ENCODE assay signal across 18 cellular contexts in the genomic region with DNA sequence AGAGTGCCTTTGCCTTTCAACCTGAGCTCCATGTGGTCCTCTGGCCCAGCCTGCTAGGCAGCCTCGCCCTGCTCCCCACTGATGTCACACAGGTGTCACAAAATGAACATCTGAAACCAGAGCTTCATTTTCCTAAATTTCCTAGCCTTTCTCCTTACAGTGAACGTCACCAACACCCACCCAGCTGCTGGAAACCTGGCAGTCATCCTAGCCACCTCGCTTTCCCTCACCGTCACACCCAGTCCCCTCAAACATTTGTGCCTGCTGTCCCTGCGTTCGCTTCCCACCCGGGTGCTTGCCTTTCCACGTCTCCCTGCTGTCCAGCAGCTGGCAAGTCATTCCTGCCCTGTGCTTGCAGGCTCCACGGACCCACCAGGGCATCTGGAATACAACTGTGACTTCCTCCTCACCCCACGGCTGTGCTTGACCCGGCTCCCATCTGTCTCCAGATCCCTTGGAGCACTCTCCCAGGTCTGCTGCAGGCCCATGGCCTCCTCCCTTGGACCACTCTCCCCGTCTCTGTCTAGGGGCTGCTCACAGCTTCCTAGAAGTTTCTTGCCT. TPM values are rescaled to one million over a fixed set of nuclear protein-coding genes. Genes with fewer than 3 reads are reported as not detected.
DNase-seq lines count a peak whose midpoint lies in the region; ATAC-seq, FAIRE-seq and TF ChIP-seq lines count a peak whose summit lies in the region.
"Had no signal": no experiment of that assay in that cellular context is flagged by ENCODE, and none has a peak within 500 bp of the region (broad histone marks: within the 10 kb centered on the region; RNA-seq: fewer than 3 reads in every experiment).

No MANE protein-coding gene starts in this region.

- FAIRE-seq in kidney (lab: Jason Lieb, UNC), result no peak
- FAIRE-seq: GM18507 had no signal

- H3K4me3 ChIP-seq in right cardiac atrium (ENCODE audit: low read length), result no peak overlapping the region
- H3K4me3 ChIP-seq in kidney (ENCODE audit: low read length in 2 of 2), result no peak overlapping the region
- H3K4me3 ChIP-seq: Peyer's patch had no signal

- WGBS in right cardiac atrium, result 75% methylated on average over 12 of the region's 12 CpGs

- H3K4me1 ChIP-seq in right cardiac atrium (ENCODE audit: control insufficient read depth, insufficient read depth, low read length), result peaks cover 27% of the 10 kb centered on the region
- H3K4me1 ChIP-seq in kidney (ENCODE audit: control insufficient read depth in 1 of 2, insufficient read depth in 1 of 2, low read depth in 1 of 2, low read length in 2 of 2), result peaks cover 0 to 15% of the 10 kb centered on the region in 2 donors

- H3K27ac ChIP-seq in right cardiac atrium (ENCODE audit: low read length) (no peak overlapping the region), kidney (ENCODE audit: low read depth in 2 of 2, low read length in 2 of 2) (no peak overlapping the region)
- H3K27ac ChIP-seq: Peyer's patch had no signal

- H3K27me3 ChIP-seq in right cardiac atrium (ENCODE audit: control insufficient read depth, insufficient read depth), result no peaks in the 10 kb centered on the region
- H3K27me3 ChIP-seq: BE2C, Peyer's patch had no signal

- intact Hi-C loops in right cardiac atrium (cut with DNase I) (no loop called here), Right ventricle myocardium superior (cut with DNase I) (no loop called here), kidney (cut with DNase I) (no loop called here)
- intact Hi-C loops in activated T-helper 2 cell treated with anti-CD3 and anti-CD28 coated beads, Interferon-gamma antibody, Interleukin-2, Interleukin-4, amounts not matched to agents 10 μg/mL and 5 μg/mL and 100 μg/mL, durations not matched to agents 14 hours and 24 hours and 36 hours (cut with micrococcal nuclease), result no loop called here

- TF ChIP-seq CTCF in kidney (IDR thresholded peaks at IDR 0.05; ENCODE audit: borderline replicate concordance, extremely low read depth, insufficient read depth), result no peak

- no peak overlapping the region for H3K4me3 Mint-ChIP-seq in T-helper 17 cell
- no peak overlapping the region for H3K4me3 Mint-ChIP-seq in activated T-helper 2 cell treated with anti-CD3 and anti-CD28 coated beads, Interferon-gamma antibody, Interleukin-2, Interleukin-4, amounts not matched to agents 10 μg/mL and 5 μg/mL and 100 μg/mL, durations not matched to agents 14 hours and 24 hours and 36 hours (ENCODE audit: low read depth)

- H3K4me1 Mint-ChIP-seq in T-helper 17 cell, result peaks cover 33% of the 10 kb centered on the region
- H3K4me1 Mint-ChIP-seq in activated T-helper 2 cell treated with anti-CD3 and anti-CD28 coated beads, Interferon-gamma antibody, Interleukin-2, Interleukin-4, amounts not matched to agents 10 μg/mL and 5 μg/mL and 100 μg/mL, durations not matched to agents 14 hours and 24 hours and 36 hours (ENCODE audit: low read depth), result peaks cover 22% of the 10 kb centered on the region

- H3K9ac ChIP-seq in kidney (ENCODE audit: low read length in 2 of 2), result no peak overlapping the region

- H3K27ac Mint-ChIP-seq in T-helper 17 cell, result peak overlapping the region; percentile 80
- no peak overlapping the region for H3K27ac Mint-ChIP-seq in activated T-helper 2 cell treated with anti-CD3 and anti-CD28 coated beads, Interferon-gamma antibody, Interleukin-2, Interleukin-4, amounts not matched to agents 10 μg/mL and 5 μg/mL and 100 μg/mL, durations not matched to agents 14 hours and 24 hours and 36 hours

- H3K36me3 Mint-ChIP-seq in T-helper 17 cell (ENCODE audit: low read depth), result no peaks in the 10 kb centered on the region
- peaks cover 2% of the 10 kb centered on the region for H3K36me3 Mint-ChIP-seq in activated T-helper 2 cell treated with anti-CD3 and anti-CD28 coated beads, Interferon-gamma antibody, Interleukin-2, Interleukin-4, amounts not matched to agents 10 μg/mL and 5 μg/mL and 100 μg/mL, durations not matched to agents 14 hours and 24 hours and 36 hours (ENCODE audit: low read depth)

- H3K27me3 Mint-ChIP-seq in T-helper 17 cell, result no peaks in the 10 kb centered on the region
- no peaks in the 10 kb centered on the region for H3K27me3 Mint-ChIP-seq in activated T-helper 2 cell treated with anti-CD3 and anti-CD28 coated beads, Interferon-gamma antibody, Interleukin-2, Interleukin-4, amounts not matched to agents 10 μg/mL and 5 μg/mL and 100 μg/mL, durations not matched to agents 14 hours and 24 hours and 36 hours (ENCODE audit: low read depth)

- DNase-seq in right cardiac atrium, result peak in 2 of 3 donors; percentile 34 to 43
- no peak for DNase-seq in Right ventricle myocardium superior
- no peak for DNase-seq in T-helper 17 cell
- DNase-seq in kidney, result peak; percentile 58
- DNase-seq in NCI-H1105 treated with DMSO at 0.1 percent for 48 hours (lab: John Stamatoyannopoulos, UW), result no peak
- DNase-seq in activated T-helper 2 cell treated with anti-CD3 and anti-CD28 coated beads, Interferon-gamma antibody, Interleukin-2, Interleukin-4, amounts not matched to agents 10 μg/mL and 5 μg/mL and 100 μg/mL, durations not matched to agents 14 hours and 24 hours and 36 hours (ENCODE audit: low spot score), result no peak
- DNase-seq: ACHN, BE2C, DMS53, HCEC 1CT, MV-4-11, NCI-H1436, NCI-H2107, NCI-H82, Peyer's patch, SHP77 treated with DMSO at 0.1 percent for 48 hours had no signal

- no peaks in the 10 kb centered on the region for H3K9me3 Mint-ChIP-seq in activated T-helper 2 cell treated with anti-CD3 and anti-CD28 coated beads, Interferon-gamma antibody, Interleukin-2, Interleukin-4, amounts not matched to agents 10 μg/mL and 5 μg/mL and 100 μg/mL, durations not matched to agents 14 hours and 24 hours and 36 hours

- H3K9me3 ChIP-seq in right cardiac atrium (ENCODE audit: control insufficient read depth, low read length), result no peaks in the 10 kb centered on the region
- H3K9me3 ChIP-seq in T-helper 17 cell (ENCODE audit: control insufficient read depth, low read length, poor library complexity, severe bottlenecking), result no peaks in the 10 kb centered on the region
- no peaks in the 10 kb centered on the region for H3K9me3 ChIP-seq in kidney (ENCODE audit: control insufficient read depth in 1 of 2, low read length in 2 of 2)
- H3K9me3 ChIP-seq: BE2C, Peyer's patch had no signal

- ATAC-seq in right cardiac atrium, result no peak
- no peak for ATAC-seq in Right ventricle myocardium superior (ENCODE audit: poor library complexity)
- ATAC-seq in T-helper 17 cell, result no peak
- ATAC-seq in GM18861 (IDR thresholded peaks at IDR 0.05; ENCODE audit: unreplicated experiment), result no peak

- no peaks in the 10 kb centered on the region for H3K36me3 ChIP-seq in kidney (ENCODE audit: control insufficient read depth in 1 of 2, insufficient read depth in 2 of 2, low read length in 2 of 2)
- H3K36me3 ChIP-seq: BE2C, Peyer's patch had no signal

RNA-seq across cellular contexts. Expression of a gene that starts 23.5 kb away (rescaled TPM):
- 10 to 100 TPM; 16.9 to 23.8 (median 19.4) TPM for total RNA-seq in right cardiac atrium
- polyA plus RNA-seq in right cardiac atrium, result 9.1 TPM
- total RNA-seq in Right ventricle myocardium superior, result 11.6 TPM
- total RNA-seq in T-helper 17 cell, result 10 to 100 TPM; 28.4 to 37.0 TPM
- 34.9 TPM for total RNA-seq in kidney
- 6.7 TPM for polyA plus RNA-seq in kidney (ENCODE audit: insufficient read depth, low read depth, low replicate concordance)
- total RNA-seq in activated T-helper 2 cell treated with anti-CD3 and anti-CD28 coated beads, Interferon-gamma antibody, Interleukin-2, Interleukin-4, amounts not matched to agents 10 μg/mL and 5 μg/mL and 100 μg/mL, durations not matched to agents 14 hours and 24 hours and 36 hours, result 25.8 and 29.5 TPM in 2 replicates

Comparison
In these comparisons a context has a peak if more than half of its experiments do, and no peak if none do; other contexts are left out.
1. DNase-seq: peak in right cardiac atrium (2 of 3) and kidney (single experiment); none in Right ventricle myocardium superior (single experiment), T-helper 17 cell (0 of 3), NCI-H1105 treated with DMSO at 0.1 percent for 48 hours (single experiment) and activated T-helper 2 cell treated with anti-CD3 and anti-CD28 coated beads, Interferon-gamma antibody, Interleukin-2, Interleukin-4, amounts not matched to agents 10 μg/mL and 5 μg/mL and 100 μg/mL, durations not matched to agents 14 hours and 24 hours and 36 hours (single experiment).